1 cellular context compared by ENCODE assay signal in the genomic region with DNA sequence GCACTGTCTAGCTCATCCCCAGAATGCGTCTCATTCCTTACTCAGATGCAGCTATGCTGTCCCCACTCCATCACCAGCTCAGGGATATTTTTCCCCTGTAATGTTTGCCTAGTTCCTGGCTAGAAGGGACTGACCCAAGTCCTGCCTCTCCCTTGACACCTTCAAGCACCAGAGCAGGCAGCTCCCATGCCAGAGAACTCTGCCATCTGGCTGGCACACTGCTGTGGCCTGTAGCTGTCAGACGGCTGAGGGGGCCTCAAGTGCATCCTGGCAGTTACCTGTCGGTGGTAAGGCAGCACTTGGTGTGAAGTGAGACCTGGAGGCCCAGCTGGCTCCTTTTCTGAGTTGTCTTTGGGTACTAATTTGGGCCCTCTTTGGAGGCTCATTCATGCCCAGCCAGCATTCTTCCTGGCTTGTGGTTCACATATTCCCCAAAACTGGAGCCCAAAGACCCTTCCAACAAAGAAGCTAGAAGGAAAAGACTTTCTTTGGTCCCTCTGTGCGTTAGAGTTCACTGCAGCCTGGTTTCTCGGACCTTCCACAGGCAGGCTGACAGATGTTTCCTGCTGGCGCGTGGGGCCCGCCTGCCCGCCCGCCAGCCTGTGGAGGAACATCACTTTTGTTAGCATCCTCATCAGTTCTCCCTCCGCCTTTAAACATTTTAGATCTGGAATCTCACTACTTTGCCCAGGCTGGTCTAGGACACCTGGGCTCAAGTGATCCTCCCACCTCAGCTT.
TF ChIP-seq lines count a peak whose summit lies in the region.

No MANE protein-coding gene starts in this region.

TF ChIP-seq in GM12878, 131 proteins besides CTCF, POLR2A, EP300 and RAD21:
- TF ChIP-seq TCF3 (IDR thresholded peaks at IDR 0.05; ENCODE audit: borderline replicate concordance, insufficient read depth, low read depth, low read length) (no peak), HCFC1 (IDR thresholded peaks at IDR 0.05; ENCODE audit: low read length) (no peak), MYC (IDR thresholded peaks at IDR 0.05; ENCODE audit: insufficient read depth, insufficient read length, insufficient replicate concordance, low read length, severe bottlenecking) (no peak), TCF12 (IDR thresholded peaks at IDR 0.05; ENCODE audit: low read depth, low read length) (no peak), MXI1 (IDR thresholded peaks at IDR 0.05; ENCODE audit: low read depth, low read length) (no peak), CEBPB (IDR thresholded peaks at IDR 0.05; ENCODE audit: borderline replicate concordance in 1 of 2, low read depth in 2 of 2, low read length in 2 of 2) (no peak), FOXK2 (IDR thresholded peaks at IDR 0.05) (no peak), IRF4 (IDR thresholded peaks at IDR 0.05; ENCODE audit: low read depth, low read length) (no peak), MTA2 (IDR thresholded peaks at IDR 0.05; ENCODE audit: low read depth) (no peak), NBN (IDR thresholded peaks at IDR 0.05) (no peak), STAT3 (IDR thresholded peaks at IDR 0.05; ENCODE audit: low read depth, low read length) (no peak), HDAC6 (IDR thresholded peaks at IDR 0.05; ENCODE audit: unreplicated experiment) (no peak), SIX5 (IDR thresholded peaks at IDR 0.05; ENCODE audit: low read depth, low read length, severe bottlenecking) (no peak), CHD1 (IDR thresholded peaks at IDR 0.05; ENCODE audit: low read depth, low read length) (no peak), SUZ12 (IDR thresholded peaks at IDR 0.05; ENCODE audit: unreplicated experiment) (no peak)
- TF ChIP-seq, protein P1, sequence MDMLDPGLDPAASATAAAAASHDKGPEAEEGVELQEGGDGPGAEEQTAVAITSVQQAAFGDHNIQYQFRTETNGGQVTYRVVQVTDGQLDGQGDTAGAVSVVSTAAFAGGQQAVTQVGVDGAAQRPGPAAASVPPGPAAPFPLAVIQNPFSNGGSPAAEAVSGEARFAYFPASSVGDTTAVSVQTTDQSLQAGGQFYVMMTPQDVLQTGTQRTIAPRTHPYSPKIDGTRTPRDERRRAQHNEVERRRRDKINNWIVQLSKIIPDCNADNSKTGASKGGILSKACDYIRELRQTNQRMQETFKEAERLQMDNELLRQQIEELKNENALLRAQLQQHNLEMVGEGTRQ (IDR thresholded peaks at IDR 0.05; ENCODE audit: borderline replicate concordance, low read depth, low read length) = no peak
- TF ChIP-seq, protein P2, sequence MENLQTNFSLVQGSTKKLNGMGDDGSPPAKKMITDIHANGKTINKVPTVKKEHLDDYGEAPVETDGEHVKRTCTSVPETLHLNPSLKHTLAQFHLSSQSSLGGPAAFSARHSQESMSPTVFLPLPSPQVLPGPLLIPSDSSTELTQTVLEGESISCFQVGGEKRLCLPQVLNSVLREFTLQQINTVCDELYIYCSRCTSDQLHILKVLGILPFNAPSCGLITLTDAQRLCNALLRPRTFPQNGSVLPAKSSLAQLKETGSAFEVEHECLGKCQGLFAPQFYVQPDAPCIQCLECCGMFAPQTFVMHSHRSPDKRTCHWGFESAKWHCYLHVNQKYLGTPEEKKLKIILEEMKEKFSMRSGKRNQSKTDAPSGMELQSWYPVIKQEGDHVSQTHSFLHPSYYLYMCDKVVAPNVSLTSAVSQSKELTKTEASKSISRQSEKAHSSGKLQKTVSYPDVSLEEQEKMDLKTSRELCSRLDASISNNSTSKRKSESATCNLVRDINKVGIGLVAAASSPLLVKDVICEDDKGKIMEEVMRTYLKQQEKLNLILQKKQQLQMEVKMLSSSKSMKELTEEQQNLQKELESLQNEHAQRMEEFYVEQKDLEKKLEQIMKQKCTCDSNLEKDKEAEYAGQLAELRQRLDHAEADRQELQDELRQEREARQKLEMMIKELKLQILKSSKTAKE (IDR thresholded peaks at IDR 0.05; ENCODE audit: low read depth, poor library complexity, severe bottlenecking) = no peak
- TF ChIP-seq, protein P3, sequence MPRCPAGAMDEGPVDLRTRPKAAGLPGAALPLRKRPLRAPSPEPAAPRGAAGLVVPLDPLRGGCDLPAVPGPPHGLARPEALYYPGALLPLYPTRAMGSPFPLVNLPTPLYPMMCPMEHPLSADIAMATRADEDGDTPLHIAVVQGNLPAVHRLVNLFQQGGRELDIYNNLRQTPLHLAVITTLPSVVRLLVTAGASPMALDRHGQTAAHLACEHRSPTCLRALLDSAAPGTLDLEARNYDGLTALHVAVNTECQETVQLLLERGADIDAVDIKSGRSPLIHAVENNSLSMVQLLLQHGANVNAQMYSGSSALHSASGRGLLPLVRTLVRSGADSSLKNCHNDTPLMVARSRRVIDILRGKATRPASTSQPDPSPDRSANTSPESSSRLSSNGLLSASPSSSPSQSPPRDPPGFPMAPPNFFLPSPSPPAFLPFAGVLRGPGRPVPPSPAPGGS (IDR thresholded peaks at IDR 0.05; ENCODE audit: borderline replicate concordance, insufficient read depth, low read depth, low read length, poor library complexity, severe bottlenecking) = no peak
- TF ChIP-seq, protein P4, sequence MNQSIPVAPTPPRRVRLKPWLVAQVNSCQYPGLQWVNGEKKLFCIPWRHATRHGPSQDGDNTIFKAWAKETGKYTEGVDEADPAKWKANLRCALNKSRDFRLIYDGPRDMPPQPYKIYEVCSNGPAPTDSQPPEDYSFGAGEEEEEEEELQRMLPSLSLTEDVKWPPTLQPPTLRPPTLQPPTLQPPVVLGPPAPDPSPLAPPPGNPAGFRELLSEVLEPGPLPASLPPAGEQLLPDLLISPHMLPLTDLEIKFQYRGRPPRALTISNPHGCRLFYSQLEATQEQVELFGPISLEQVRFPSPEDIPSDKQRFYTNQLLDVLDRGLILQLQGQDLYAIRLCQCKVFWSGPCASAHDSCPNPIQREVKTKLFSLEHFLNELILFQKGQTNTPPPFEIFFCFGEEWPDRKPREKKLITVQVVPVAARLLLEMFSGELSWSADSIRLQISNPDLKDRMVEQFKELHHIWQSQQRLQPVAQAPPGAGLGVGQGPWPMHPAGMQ (IDR thresholded peaks at IDR 0.05; ENCODE audit: borderline replicate concordance) = no peak
- TF ChIP-seq, protein P5, sequence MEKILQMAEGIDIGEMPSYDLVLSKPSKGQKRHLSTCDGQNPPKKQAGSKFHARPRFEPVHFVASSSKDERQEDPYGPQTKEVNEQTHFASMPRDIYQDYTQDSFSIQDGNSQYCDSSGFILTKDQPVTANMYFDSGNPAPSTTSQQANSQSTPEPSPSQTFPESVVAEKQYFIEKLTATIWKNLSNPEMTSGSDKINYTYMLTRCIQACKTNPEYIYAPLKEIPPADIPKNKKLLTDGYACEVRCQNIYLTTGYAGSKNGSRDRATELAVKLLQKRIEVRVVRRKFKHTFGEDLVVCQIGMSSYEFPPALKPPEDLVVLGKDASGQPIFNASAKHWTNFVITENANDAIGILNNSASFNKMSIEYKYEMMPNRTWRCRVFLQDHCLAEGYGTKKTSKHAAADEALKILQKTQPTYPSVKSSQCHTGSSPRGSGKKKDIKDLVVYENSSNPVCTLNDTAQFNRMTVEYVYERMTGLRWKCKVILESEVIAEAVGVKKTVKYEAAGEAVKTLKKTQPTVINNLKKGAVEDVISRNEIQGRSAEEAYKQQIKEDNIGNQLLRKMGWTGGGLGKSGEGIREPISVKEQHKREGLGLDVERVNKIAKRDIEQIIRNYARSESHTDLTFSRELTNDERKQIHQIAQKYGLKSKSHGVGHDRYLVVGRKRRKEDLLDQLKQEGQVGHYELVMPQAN (conservative IDR thresholded peaks at IDR 0.05) = no peak
TF ChIP-seq in GM12878: peak in this region for 0.
